ENCODE assay signal across 13 cellular contexts in the genomic region with DNA sequence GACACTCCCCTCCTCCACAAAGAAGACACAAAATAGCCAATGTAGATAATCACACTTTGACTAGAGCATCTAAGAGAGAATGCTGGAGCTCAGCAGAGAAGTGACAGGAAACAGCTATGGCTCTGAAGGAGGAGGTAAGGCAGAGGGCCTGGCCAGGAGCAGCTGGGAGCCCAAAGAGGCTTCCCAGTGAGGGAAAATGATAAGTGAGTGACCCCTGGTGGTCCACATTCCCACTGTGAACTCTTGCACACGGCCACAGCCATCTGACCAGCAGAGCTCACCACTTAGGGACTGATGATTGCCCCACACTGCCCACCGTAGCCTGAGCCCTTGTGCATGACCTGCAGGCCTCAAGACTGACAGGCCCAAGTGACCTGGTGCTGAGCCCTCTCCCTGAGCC.
A peak's percentile ranks its signal among the peaks of the same experiment; 100 is the strongest.
DNase-seq lines count a peak whose midpoint lies in the region; ATAC-seq and TF ChIP-seq lines count a peak whose summit lies in the region.
"Had no signal": no experiment of that assay in that cellular context is flagged by ENCODE, and none has a peak within 500 bp of the region (broad histone marks: within the 10 kb centered on the region; RNA-seq: fewer than 3 reads in every experiment).

No MANE protein-coding gene starts in this region.

- no peaks in the 10 kb centered on the region for H3K27me3 ChIP-seq in endodermal cell (ENCODE audit: control insufficient read depth, insufficient read depth, low read length, poor library complexity, severe bottlenecking)
- no peaks in the 10 kb centered on the region for H3K27me3 ChIP-seq in tibial artery

- WGBS in endodermal cell (ENCODE audit: insufficient coverage in 1 of 2, insufficient read length in 1 of 2), 2 experiments = 80% methylated on average over 2 of the region's 2 CpGs; no CpG with 5 or more reads in 1 of the 2 experiments

- no peak overlapping the region for H3K27ac ChIP-seq in endodermal cell (ENCODE audit: low read depth, low read length)
- H3K27ac ChIP-seq in tibial artery = no peak overlapping the region

- no peaks in the 10 kb centered on the region for H3K4me1 ChIP-seq in endodermal cell (ENCODE audit: control insufficient read depth, insufficient read depth, low read length)
- no peaks in the 10 kb centered on the region for H3K4me1 ChIP-seq in tibial artery

- no peaks in the 10 kb centered on the region for H3K36me3 ChIP-seq in endodermal cell (ENCODE audit: control insufficient read depth, insufficient read depth, low read length)
- H3K36me3 ChIP-seq in tibial artery = no peaks in the 10 kb centered on the region

- H3K4me3 Mint-ChIP-seq in endodermal cell = no peak overlapping the region
- H3K4me3 Mint-ChIP-seq in immature natural killer cell = no peak overlapping the region
- H3K4me3 Mint-ChIP-seq: activated T-cell treated with anti-CD3 and anti-CD28 coated beads, Interleukin-2, amount 50 U/mL, for 24 hours; CD4-positive, CD25-positive, alpha-beta regulatory T cell; natural killer cell treated with Interleukin-12 subunit alpha and Interleukin-12 subunit beta and Interleukin-15 and Interleukin-18, amount 100 ng/mL, for 72 hours had no signal

- H3K36me3 Mint-ChIP-seq in endodermal cell (ENCODE audit: low read depth) = no peaks in the 10 kb centered on the region
- H3K36me3 Mint-ChIP-seq in immature natural killer cell = no peaks in the 10 kb centered on the region
- H3K36me3 Mint-ChIP-seq: CD4-positive, CD25-positive, alpha-beta regulatory T cell; natural killer cell treated with Interleukin-12 subunit alpha and Interleukin-12 subunit beta and Interleukin-15 and Interleukin-18, amount 100 ng/mL, for 72 hours had no signal

- intact Hi-C loops in tibial artery (cut with DNase I; ENCODE audit: low total_unique reads) = no loop called here

- H3K27me3 Mint-ChIP-seq in endodermal cell (ENCODE audit: insufficient read depth) = no peaks in the 10 kb centered on the region
- H3K27me3 Mint-ChIP-seq in immature natural killer cell (ENCODE audit: low read depth in 3 of 3) = no peaks in the 10 kb centered on the region
- H3K27me3 Mint-ChIP-seq: activated T-cell treated with anti-CD3 and anti-CD28 coated beads, Interleukin-2, amount 50 U/mL, for 24 hours; CD4-positive, CD25-positive, alpha-beta regulatory T cell; natural killer cell treated with Interleukin-12 subunit alpha and Interleukin-12 subunit beta and Interleukin-15 and Interleukin-18, amount 100 ng/mL, for 72 hours had no signal

- H3K9me3 ChIP-seq in endodermal cell (ENCODE audit: control insufficient read depth, low read length) = no peaks in the 10 kb centered on the region
- H3K9me3 ChIP-seq in tibial artery = peaks cover 0 to 6% (median 6%) of the 10 kb centered on the region in 3 donors

- H3K4me1 Mint-ChIP-seq in endodermal cell (no peaks in the 10 kb centered on the region), immature natural killer cell (peaks cover 0 to 6% of the 10 kb centered on the region in 2 donors)
- H3K4me1 Mint-ChIP-seq: CD4-positive, CD25-positive, alpha-beta regulatory T cell had no signal

- ATAC-seq in GM19467 (IDR thresholded peaks at IDR 0.05; ENCODE audit: unreplicated experiment) (peak; percentile 81), HG03066 (IDR thresholded peaks at IDR 0.05; ENCODE audit: low read depth, unreplicated experiment) (peak; percentile 71)
- ATAC-seq: natural killer cell treated with Interleukin-12 subunit alpha and Interleukin-12 subunit beta and Interleukin-15 and Interleukin-18, amount 100 ng/mL, for 72 hours had no signal

- no peak overlapping the region for H3K9ac ChIP-seq in endodermal cell (ENCODE audit: extremely low read depth, low read length, poor library complexity, severe bottlenecking)

- TF ChIP-seq CTCF in GM12873 (IDR thresholded peaks at IDR 0.05; ENCODE audit: insufficient read depth, low read depth, low read length, missing control alignments) (peak; percentile 50), endodermal cell (conservative IDR thresholded peaks at IDR 0.05) (peak; percentile 62), tibial artery (IDR thresholded peaks at IDR 0.05) (no peak)

- no peak overlapping the region for H3K4me3 ChIP-seq in endodermal cell (ENCODE audit: low read length)
- no peak overlapping the region for H3K4me3 ChIP-seq in tibial artery

- H3K27ac Mint-ChIP-seq in endodermal cell (no peak overlapping the region), immature natural killer cell (no peak overlapping the region)
- H3K27ac Mint-ChIP-seq: activated T-cell treated with anti-CD3 and anti-CD28 coated beads, Interleukin-2, amount 50 U/mL, for 24 hours; CD4-positive, CD25-positive, alpha-beta regulatory T cell; natural killer cell treated with Interleukin-12 subunit alpha and Interleukin-12 subunit beta and Interleukin-15 and Interleukin-18, amount 100 ng/mL, for 72 hours had no signal

- no peaks in the 10 kb centered on the region for H3K9me3 Mint-ChIP-seq in endodermal cell
- H3K9me3 Mint-ChIP-seq in immature natural killer cell = peaks cover 0 to 29% (median 6%) of the 10 kb centered on the region in 6 donors

- peak; percentile 69 for DNase-seq in endodermal cell
- no peak for DNase-seq in tibial artery
- DNase-seq in immature natural killer cell = no peak
- no peak for DNase-seq in hippocampal formation (lab: John Stamatoyannopoulos, UW)
- DNase-seq in COR-L47 (lab: John Stamatoyannopoulos, UW) = no peak
- DNase-seq: activated T-cell treated with anti-CD3 and anti-CD28 coated beads, Interleukin-2, amount 50 U/mL, for 24 hours; CD4-positive, CD25-positive, alpha-beta regulatory T cell; head of caudate nucleus; NCI-H1105 had no signal

Comparison
In these comparisons a context has a peak if more than half of its experiments do, and no peak if none do; other contexts are left out.
1. CTCF ChIP-seq: peak in GM12873 (single experiment) and endodermal cell (single experiment); none in tibial artery (0 of 2).